2 cellular contexts compared by ENCODE assay signal in the genomic region with DNA sequence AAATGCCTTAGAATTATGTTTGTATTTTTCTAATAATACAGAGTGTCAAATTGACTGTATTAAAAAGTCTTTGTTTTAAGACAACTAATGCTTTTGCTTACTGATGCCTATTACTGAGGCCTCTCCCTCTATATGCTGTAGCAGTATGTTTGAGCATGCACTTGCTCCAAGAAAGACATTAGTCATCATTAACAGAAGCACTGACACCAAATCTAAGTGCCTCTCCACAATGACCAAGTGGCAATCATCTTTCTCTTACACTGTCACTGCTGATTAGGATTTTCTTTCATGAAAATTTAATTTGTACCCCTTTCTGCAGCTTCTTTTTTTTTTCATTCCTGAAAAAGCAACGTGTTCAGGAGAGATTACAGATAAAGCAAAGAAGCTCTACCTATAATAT.
TF ChIP-seq lines count a peak whose summit lies in the region.

No MANE protein-coding gene starts in this region.

TF ChIP-seq in HepG2, 621 proteins besides CTCF, POLR2A, EP300 and RAD21:
- TF ChIP-seq MAFF (IDR thresholded peaks at IDR 0.05; ENCODE audit: low read depth, low read length) (0 out of 2 replicates have a peak, but pooled peaks have one; percentile 1), SMAD3 (CRISPR knock-in tag; IDR thresholded peaks at IDR 0.05) (no peak), ZNF781 (CRISPR knock-in tag; IDR thresholded peaks at IDR 0.05; ENCODE audit: borderline replicate concordance, not compliant biosample characterization) (no peak), ZNF160 (CRISPR knock-in tag; IDR thresholded peaks at IDR 0.05) (no peak), TCF7L2 (IDR thresholded peaks at IDR 0.05; ENCODE audit: low read depth, low read length) (no peak), BCL3 (CRISPR knock-in tag; IDR thresholded peaks at IDR 0.05) (no peak)
- TF ChIP-seq, protein P1, sequence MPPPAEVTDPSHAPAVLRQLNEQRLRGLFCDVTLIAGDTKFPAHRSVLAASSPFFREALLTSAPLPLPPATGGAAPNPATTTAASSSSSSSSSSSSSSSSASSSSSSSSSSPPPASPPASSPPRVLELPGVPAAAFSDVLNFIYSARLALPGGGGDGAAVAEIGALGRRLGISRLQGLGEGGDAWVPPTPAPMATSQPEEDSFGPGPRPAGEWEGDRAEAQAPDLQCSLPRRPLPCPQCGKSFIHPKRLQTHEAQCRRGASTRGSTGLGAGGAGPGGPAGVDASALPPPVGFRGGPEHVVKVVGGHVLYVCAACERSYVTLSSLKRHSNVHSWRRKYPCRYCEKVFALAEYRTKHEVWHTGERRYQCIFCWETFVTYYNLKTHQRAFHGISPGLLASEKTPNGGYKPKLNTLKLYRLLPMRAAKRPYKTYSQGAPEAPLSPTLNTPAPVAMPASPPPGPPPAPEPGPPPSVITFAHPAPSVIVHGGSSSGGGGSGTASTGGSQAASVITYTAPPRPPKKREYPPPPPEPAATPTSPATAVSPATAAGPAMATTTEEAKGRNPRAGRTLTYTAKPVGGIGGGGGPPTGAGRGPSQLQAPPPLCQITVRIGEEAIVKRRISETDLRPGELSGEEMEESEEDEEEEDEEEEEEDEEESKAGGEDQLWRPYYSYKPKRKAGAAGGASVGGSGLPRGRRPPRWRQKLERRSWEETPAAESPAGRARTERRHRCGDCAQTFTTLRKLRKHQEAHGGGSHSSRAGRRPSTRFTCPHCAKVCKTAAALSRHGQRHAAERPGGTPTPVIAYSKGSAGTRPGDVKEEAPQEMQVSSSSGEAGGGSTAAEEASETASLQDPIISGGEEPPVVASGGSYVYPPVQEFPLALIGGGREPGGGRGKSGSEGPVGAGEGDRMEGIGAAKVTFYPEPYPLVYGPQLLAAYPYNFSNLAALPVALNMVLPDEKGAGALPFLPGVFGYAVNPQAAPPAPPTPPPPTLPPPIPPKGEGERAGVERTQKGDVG (CRISPR knock-in tag; IDR thresholded peaks at IDR 0.05; ENCODE audit: borderline replicate concordance) = no peak

TF ChIP-seq in K562, 482 proteins besides CTCF, POLR2A, EP300 and RAD21 (continues in another document):
- TF ChIP-seq ZNF174 (CRISPR knock-in tag; IDR thresholded peaks at IDR 0.05) (no peak), ETV6 (IDR thresholded peaks at IDR 0.05; ENCODE audit: borderline replicate concordance in 1 of 2, low read depth in 2 of 2, low read length in 1 of 2) (no peak), ETV6 (CRISPR knock-in tag; IDR thresholded peaks at IDR 0.05; ENCODE audit: borderline replicate concordance) (no peak), KAT7 (CRISPR knock-in tag; IDR thresholded peaks at IDR 0.05; ENCODE audit: borderline replicate concordance) (no peak), SPI1 (IDR thresholded peaks at IDR 0.05; ENCODE audit: borderline replicate concordance, low read depth, low read length) (no peak), ZNF197 (CRISPR knock-in tag; IDR thresholded peaks at IDR 0.05; ENCODE audit: low read depth) (no peak), JUNB (CRISPR knock-in tag; conservative IDR thresholded peaks at IDR 0.05) (no peak), TCF15 (CRISPR knock-in tag; IDR thresholded peaks at IDR 0.05) (no peak), GATAD2B (IDR thresholded peaks at IDR 0.05; ENCODE audit: borderline replicate concordance) (no peak), FUS (optimal IDR thresholded peaks at IDR 0.05; ENCODE audit: low read depth, low read length) (no peak), RUNX1 (IDR thresholded peaks at IDR 0.05; ENCODE audit: low read depth) (no peak), ZNF124 (CRISPR knock-in tag; IDR thresholded peaks at IDR 0.05) (no peak), MYNN (IDR thresholded peaks at IDR 0.05) (no peak), MYNN (CRISPR knock-in tag; IDR thresholded peaks at IDR 0.05) (no peak), CEBPZ (IDR thresholded peaks at IDR 0.05; ENCODE audit: borderline replicate concordance, low read depth, low read length) (no peak), CTCFL (IDR thresholded peaks at IDR 0.05; ENCODE audit: borderline replicate concordance, insufficient read depth, low read depth, low read length, poor library complexity, severe bottlenecking) (no peak), C11orf30 (IDR thresholded peaks at IDR 0.05; ENCODE audit: low read depth) (peak; percentile 88), NEUROD1 (IDR thresholded peaks at IDR 0.05; ENCODE audit: borderline replicate concordance, low read depth, low read length, partially characterized antibody) (no peak), ARID4B (CRISPR knock-in tag; IDR thresholded peaks at IDR 0.05) (no peak), ZBTB7A (IDR thresholded peaks at IDR 0.05; ENCODE audit: borderline replicate concordance, control insufficient read depth, low read depth, low read length) (no peak), NUFIP1 (IDR thresholded peaks at IDR 0.05; ENCODE audit: partially characterized antibody) (no peak), SREBF1 (IDR thresholded peaks at IDR 0.05; ENCODE audit: borderline replicate concordance, low read depth, low read length) (no peak), PYGO2 (tag; IDR thresholded peaks at IDR 0.05) (no peak), NR2C2 (CRISPR knock-in tag; IDR thresholded peaks at IDR 0.05) (no peak), NR2C2 (tag; IDR thresholded peaks at IDR 0.05) (no peak), XRCC4 (IDR thresholded peaks at IDR 0.05; ENCODE audit: extremely low read depth, insufficient read depth, insufficient read length) (no peak), DMBX1 (CRISPR knock-in tag; IDR thresholded peaks at IDR 0.05; ENCODE audit: borderline replicate concordance) (no peak), PRMT5 (CRISPR knock-in tag; IDR thresholded peaks at IDR 0.05) (no peak), FOXA3 (CRISPR knock-in tag; conservative IDR thresholded peaks at IDR 0.05 in 1 of 2, IDR thresholded peaks at IDR 0.05 in 1 of 2) (no peak), SMAD1 (IDR thresholded peaks at IDR 0.05; ENCODE audit: low read depth, low read length, partially characterized antibody) (no peak), JUND (IDR thresholded peaks at IDR 0.05; ENCODE audit: borderline replicate concordance, low read depth, low read length) (peak; percentile 71; the same call in 1 of the 2 replicates), JUND (tag; IDR thresholded peaks at IDR 0.05; ENCODE audit: borderline replicate concordance, low read depth, low read length) (peak; percentile 41; the same call in 1 of the 3 replicates), PTRF (tag; IDR thresholded peaks at IDR 0.05) (no peak), ZC3H4 (CRISPR knock-in tag; IDR thresholded peaks at IDR 0.05; ENCODE audit: borderline replicate concordance) (no peak), ZNF695 (CRISPR knock-in tag; IDR thresholded peaks at IDR 0.05) (no peak), POLR2G (IDR thresholded peaks at IDR 0.05; ENCODE audit: low read depth, low read length) (no peak), MTF1 (CRISPR knock-in tag; IDR thresholded peaks at IDR 0.05; ENCODE audit: borderline replicate concordance) (no peak), ZNF445 (CRISPR knock-in tag; IDR thresholded peaks at IDR 0.05; ENCODE audit: low read depth) (no peak), RHOXF2B (CRISPR knock-in tag; conservative IDR thresholded peaks at IDR 0.05) (no peak), HMBOX1 (IDR thresholded peaks at IDR 0.05) (peak; percentile 54; the same call in 1 of the 2 replicates), NFE2 (IDR thresholded peaks at IDR 0.05; ENCODE audit: low read depth) (peak; percentile 57), ZNF668 (CRISPR knock-in tag; IDR thresholded peaks at IDR 0.05) (no peak), DIDO1 (tag; IDR thresholded peaks at IDR 0.05; ENCODE audit: low read depth) (no peak), ID3 (CRISPR knock-in tag; IDR thresholded peaks at IDR 0.05) (no peak), ID3 (tag; IDR thresholded peaks at IDR 0.05) (no peak), TAL1 (IDR thresholded peaks at IDR 0.05) (0 out of 2 replicates have a peak, but pooled peaks have one; percentile 10)
- TF ChIP-seq, protein P2, sequence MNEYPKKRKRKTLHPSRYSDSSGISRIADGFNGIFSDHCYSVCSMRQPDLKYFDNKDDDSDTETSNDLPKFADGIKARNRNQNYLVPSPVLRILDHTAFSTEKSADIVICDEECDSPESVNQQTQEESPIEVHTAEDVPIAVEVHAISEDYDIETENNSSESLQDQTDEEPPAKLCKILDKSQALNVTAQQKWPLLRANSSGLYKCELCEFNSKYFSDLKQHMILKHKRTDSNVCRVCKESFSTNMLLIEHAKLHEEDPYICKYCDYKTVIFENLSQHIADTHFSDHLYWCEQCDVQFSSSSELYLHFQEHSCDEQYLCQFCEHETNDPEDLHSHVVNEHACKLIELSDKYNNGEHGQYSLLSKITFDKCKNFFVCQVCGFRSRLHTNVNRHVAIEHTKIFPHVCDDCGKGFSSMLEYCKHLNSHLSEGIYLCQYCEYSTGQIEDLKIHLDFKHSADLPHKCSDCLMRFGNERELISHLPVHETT (CRISPR knock-in tag; conservative IDR thresholded peaks at IDR 0.05 in 1 of 2, IDR thresholded peaks at IDR 0.05 in 1 of 2) = no peak
